Comparison of ENCODE assay signal across 1 cellular context in genomic region chr5:132294728-132295504, GRCh38.
TF ChIP-seq lines count a peak whose summit lies in the region.

No MANE protein-coding gene starts in this region.

TF ChIP-seq in A549, 52 proteins besides CTCF, POLR2A, EP300 and RAD21 (continued from another document):
- TF ChIP-seq USF2 (IDR thresholded peaks at IDR 0.05), result no peak
- TF ChIP-seq JUNB (IDR thresholded peaks at IDR 0.05), result 0 out of 2 replicates have a peak, but pooled peaks have one; percentile 31
